Comparison of ENCODE assay signal across 22 cellular contexts in the genomic region with DNA sequence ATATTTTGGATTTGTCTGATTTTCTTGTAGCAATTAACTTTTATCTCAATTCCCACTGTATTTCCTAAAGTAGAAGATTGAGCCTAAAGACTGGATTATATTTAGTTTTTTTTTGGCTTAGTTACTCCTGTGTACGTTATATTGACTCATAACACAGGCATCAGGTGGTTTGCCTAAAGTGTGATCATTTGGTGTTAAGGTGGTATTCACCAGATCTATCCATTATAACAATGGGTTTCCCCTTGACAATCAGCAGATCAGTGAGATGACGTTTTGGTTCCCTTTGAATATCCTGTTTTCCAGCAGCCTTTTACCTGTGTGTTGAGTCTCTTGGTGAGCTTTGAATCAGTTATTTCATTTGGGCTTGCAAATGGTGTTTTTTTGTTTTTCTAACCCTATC. TPM values are rescaled to one million over a fixed set of nuclear protein-coding genes. Genes with fewer than 3 reads are reported as not detected.
DNase-seq lines count a peak whose midpoint lies in the region; ATAC-seq and TF ChIP-seq lines count a peak whose summit lies in the region.
"Had no signal": no experiment of that assay in that cellular context is flagged by ENCODE, and none has a peak within 500 bp of the region (broad histone marks: within the 10 kb centered on the region; RNA-seq: fewer than 3 reads in every experiment).

No MANE protein-coding gene starts in this region.

- H3K9me3 Mint-ChIP-seq in activated naive CD4-positive, alpha-beta T cell treated with anti-CD3 and anti-CD28 coated beads, Interleukin-2, amount 50 U/mL, for 72 hours, result peaks cover 0 to 3% of the 10 kb centered on the region in 2 donors
- H3K9me3 Mint-ChIP-seq: GM23338 had no signal

- no peak for DNase-seq in activated naive CD4-positive, alpha-beta T cell treated with anti-CD3 and anti-CD28 coated beads, Interleukin-2, amount 50 U/mL, for 72 hours (ENCODE audit: low spot score in 2 of 2)
- no peak for DNase-seq in activated naive CD4-positive, alpha-beta T cell treated with Interleukin-2 at 50 U/mL for 16 hours
- DNase-seq in dermis microvascular lymphatic vessel endothelial cell (ENCODE audit: low read depth in 2 of 2), result peak; percentile 38 to 41
- DNase-seq in stimulated activated naive CD8-positive, alpha-beta T cell treated with anti-CD3 and anti-CD28 coated beads, Interleukin-15, Interleukin-2, amounts not matched to agents 100 U/mL and 50 U/mL, for 24 hours, result no peak
- no peak for DNase-seq in NCI-H128 (lab: John Stamatoyannopoulos, UW; ENCODE audit: unreplicated experiment)
- DNase-seq: CD4-positive, CD25-positive, alpha-beta regulatory T cell; EL; GF-D8; IMR-90; NCI-H1105; NCI-H2029 treated with DMSO at 0.1 percent for 48 hours; NCI-H2171; NCI-H345; NCI-H524; NCI-H82; SIG-M5 had no signal

- peak; percentile 46 to 59 for ATAC-seq in activated naive CD4-positive, alpha-beta T cell treated with anti-CD3 and anti-CD28 coated beads, Interleukin-2, amount 50 U/mL, for 72 hours
- ATAC-seq in HG02610 (IDR thresholded peaks at IDR 0.05; ENCODE audit: unreplicated experiment) (peak; percentile 53), HG03442 (IDR thresholded peaks at IDR 0.05; ENCODE audit: unreplicated experiment) (no peak), SK-N-SH treated with all-trans-retinoic acid at 6 μM for 48 hours (no peak)
- ATAC-seq in stimulated activated naive CD8-positive, alpha-beta T cell treated with anti-CD3 and anti-CD28 coated beads, Interleukin-15, Interleukin-2, amounts not matched to agents 100 U/mL and 50 U/mL, for 24 hours, result peak; percentile 43
- ATAC-seq: GM23338, HCT116, Panc1 had no signal

- H3K36me3 Mint-ChIP-seq in activated naive CD4-positive, alpha-beta T cell treated with anti-CD3 and anti-CD28 coated beads, Interleukin-2, amount 50 U/mL, for 72 hours, result peaks cover 0 to 13% of the 10 kb centered on the region in 2 donors

- H3K27ac Mint-ChIP-seq in activated naive CD4-positive, alpha-beta T cell treated with anti-CD3 and anti-CD28 coated beads, Interleukin-2, amount 50 U/mL, for 72 hours, result peak overlapping the region in 1 of 2 donors; percentile 68
- H3K27ac Mint-ChIP-seq: CD4-positive, CD25-positive, alpha-beta regulatory T cell had no signal

TF ChIP-seq in SK-N-SH treated with all-trans-retinoic acid at 6 μM for 48 hours, 23 proteins besides CTCF, POLR2A, EP300 and RAD21:
- TF ChIP-seq ARNTL (CRISPR knock-in tag; IDR thresholded peaks at IDR 0.05; ENCODE audit: borderline replicate concordance, low read depth) (no peak), CSDC2 (CRISPR knock-in tag; IDR thresholded peaks at IDR 0.05) (no peak), CREB5 (CRISPR knock-in tag; IDR thresholded peaks at IDR 0.05; ENCODE audit: low read depth) (no peak), ZFP30 (CRISPR knock-in tag; IDR thresholded peaks at IDR 0.05) (no peak), ZNF8 (CRISPR knock-in tag; IDR thresholded peaks at IDR 0.05) (no peak), ESRRG (CRISPR knock-in tag; IDR thresholded peaks at IDR 0.05) (no peak), TSHZ2 (CRISPR knock-in tag; IDR thresholded peaks at IDR 0.05) (no peak), ZNF565 (CRISPR knock-in tag; conservative IDR thresholded peaks at IDR 0.05; ENCODE audit: low read depth) (no peak), CSRNP3 (CRISPR knock-in tag; IDR thresholded peaks at IDR 0.05) (no peak), ISL1 (CRISPR knock-in tag; IDR thresholded peaks at IDR 0.05) (no peak), PPARA (CRISPR knock-in tag; IDR thresholded peaks at IDR 0.05; ENCODE audit: borderline replicate concordance) (no peak), GLIS3 (CRISPR knock-in tag; IDR thresholded peaks at IDR 0.05) (no peak), ZFP3 (CRISPR knock-in tag; IDR thresholded peaks at IDR 0.05) (no peak)
- TF ChIP-seq, protein P1, sequence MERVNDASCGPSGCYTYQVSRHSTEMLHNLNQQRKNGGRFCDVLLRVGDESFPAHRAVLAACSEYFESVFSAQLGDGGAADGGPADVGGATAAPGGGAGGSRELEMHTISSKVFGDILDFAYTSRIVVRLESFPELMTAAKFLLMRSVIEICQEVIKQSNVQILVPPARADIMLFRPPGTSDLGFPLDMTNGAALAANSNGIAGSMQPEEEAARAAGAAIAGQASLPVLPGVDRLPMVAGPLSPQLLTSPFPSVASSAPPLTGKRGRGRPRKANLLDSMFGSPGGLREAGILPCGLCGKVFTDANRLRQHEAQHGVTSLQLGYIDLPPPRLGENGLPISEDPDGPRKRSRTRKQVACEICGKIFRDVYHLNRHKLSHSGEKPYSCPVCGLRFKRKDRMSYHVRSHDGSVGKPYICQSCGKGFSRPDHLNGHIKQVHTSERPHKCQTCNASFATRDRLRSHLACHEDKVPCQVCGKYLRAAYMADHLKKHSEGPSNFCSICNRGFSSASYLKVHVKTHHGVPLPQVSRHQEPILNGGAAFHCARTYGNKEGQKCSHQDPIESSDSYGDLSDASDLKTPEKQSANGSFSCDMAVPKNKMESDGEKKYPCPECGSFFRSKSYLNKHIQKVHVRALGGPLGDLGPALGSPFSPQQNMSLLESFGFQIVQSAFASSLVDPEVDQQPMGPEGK (CRISPR knock-in tag; IDR thresholded peaks at IDR 0.05; ENCODE audit: borderline replicate concordance), result no peak

RNA-seq across cellular contexts. Expression of gene MAPK8, which starts 18.1 kb away (rescaled TPM):
- 10 to 100 TPM; 26.5 to 41.3 TPM for total RNA-seq in activated naive CD4-positive, alpha-beta T cell treated with anti-CD3 and anti-CD28 coated beads, Interleukin-2, amount 50 U/mL, for 72 hours
- 32.3 and 46.3 TPM in 2 replicates for total RNA-seq in dermis microvascular lymphatic vessel endothelial cell

RNA-seq across cellular contexts. Expression of gene FRMPD2, which starts 50.1 kb away (rescaled TPM):
- total RNA-seq in activated naive CD4-positive, alpha-beta T cell treated with anti-CD3 and anti-CD28 coated beads, Interleukin-2, amount 50 U/mL, for 72 hours, result under 1 TPM in 1 of 2 donors, not detected in 1; 0.36 TPM
- 0.13 TPM in 2 replicates for total RNA-seq in dermis microvascular lymphatic vessel endothelial cell
- total RNA-seq: CD4-positive, CD25-positive, alpha-beta regulatory T cell; GM23338 had no signal

Comparison
In these comparisons a context has a peak if more than half of its experiments do, and no peak if none do; other contexts are left out.
1. ATAC-seq: peak in activated naive CD4-positive, alpha-beta T cell treated with anti-CD3 and anti-CD28 coated beads, Interleukin-2, amount 50 U/mL, for 72 hours (2 of 2), HG02610 (single experiment) and stimulated activated naive CD8-positive, alpha-beta T cell treated with anti-CD3 and anti-CD28 coated beads, Interleukin-15, Interleukin-2, amounts not matched to agents 100 U/mL and 50 U/mL, for 24 hours (single experiment); none in HG03442 (single experiment) and SK-N-SH treated with all-trans-retinoic acid at 6 μM for 48 hours (single experiment).
2. DNase-seq: peak in dermis microvascular lymphatic vessel endothelial cell (2 of 2); none in activated naive CD4-positive, alpha-beta T cell treated with anti-CD3 and anti-CD28 coated beads, Interleukin-2, amount 50 U/mL, for 72 hours (0 of 2), activated naive CD4-positive, alpha-beta T cell treated with Interleukin-2 at 50 U/mL for 16 hours (single experiment), stimulated activated naive CD8-positive, alpha-beta T cell treated with anti-CD3 and anti-CD28 coated beads, Interleukin-15, Interleukin-2, amounts not matched to agents 100 U/mL and 50 U/mL, for 24 hours (single experiment) and NCI-H128 (single experiment).